Comparison of ENCODE assay signal across 1 cellular context in genomic region chr7:65002972-65003585, GRCh38.
A peak's percentile ranks its signal among the peaks of the same experiment; 100 is the strongest.
TF ChIP-seq lines count a peak whose summit lies in the region.

No MANE protein-coding gene starts in this region.

TF ChIP-seq in HepG2, 621 proteins besides CTCF, POLR2A, EP300 and RAD21 (continued from another document):
- no peak for TF ChIP-seq DRAP1 (CRISPR knock-in tag; IDR thresholded peaks at IDR 0.05)
- no peak for TF ChIP-seq ZNF589 (CRISPR knock-in tag; conservative IDR thresholded peaks at IDR 0.05)
- TF ChIP-seq THRA (CRISPR knock-in tag; IDR thresholded peaks at IDR 0.05; ENCODE audit: borderline replicate concordance), result 0 out of 2 replicates have a peak, but pooled peaks have one; percentile 19
- TF ChIP-seq SMAD9 (CRISPR knock-in tag; IDR thresholded peaks at IDR 0.05), result no peak
- 0 out of 2 replicates have a peak, but pooled peaks have one; percentile 20 for TF ChIP-seq HDAC2 (CRISPR knock-in tag; IDR thresholded peaks at IDR 0.05)
- no peak for TF ChIP-seq ZBTB49 (CRISPR knock-in tag; IDR thresholded peaks at IDR 0.05; ENCODE audit: borderline replicate concordance)
- TF ChIP-seq E2F1 (CRISPR knock-in tag; IDR thresholded peaks at IDR 0.05), result 0 out of 2 replicates have a peak, but pooled peaks have one; percentile 20
- TF ChIP-seq ZNF704 (CRISPR knock-in tag; IDR thresholded peaks at IDR 0.05; ENCODE audit: borderline replicate concordance), result no peak
- no peak for TF ChIP-seq YEATS4 (CRISPR knock-in tag; IDR thresholded peaks at IDR 0.05; ENCODE audit: borderline replicate concordance)
- TF ChIP-seq HIC2 (CRISPR knock-in tag; IDR thresholded peaks at IDR 0.05; ENCODE audit: low read depth), result no peak
- TF ChIP-seq KDM3A (CRISPR knock-in tag; IDR thresholded peaks at IDR 0.05; ENCODE audit: low read depth), result no peak
- TF ChIP-seq AFF4 (CRISPR knock-in tag; IDR thresholded peaks at IDR 0.05), result peak; percentile 83; the same call in 1 of the 2 replicates
- no peak for TF ChIP-seq ZNF281 (CRISPR knock-in tag; IDR thresholded peaks at IDR 0.05; ENCODE audit: borderline replicate concordance)
- TF ChIP-seq ZNF503 (CRISPR knock-in tag; IDR thresholded peaks at IDR 0.05), result peak; percentile 9; the same call in 1 of the 2 replicates
- TF ChIP-seq ZFP36L2 (CRISPR knock-in tag; IDR thresholded peaks at IDR 0.05), result no peak
- TF ChIP-seq BCL6 (CRISPR knock-in tag; IDR thresholded peaks at IDR 0.05), result peak; percentile 94
- no peak for TF ChIP-seq ZNF605 (CRISPR knock-in tag; IDR thresholded peaks at IDR 0.05)
- no peak for TF ChIP-seq GZF1 (CRISPR knock-in tag; IDR thresholded peaks at IDR 0.05)
- no peak for TF ChIP-seq PLSCR1 (CRISPR knock-in tag; IDR thresholded peaks at IDR 0.05; ENCODE audit: borderline replicate concordance)
- TF ChIP-seq ZNF121 (CRISPR knock-in tag; IDR thresholded peaks at IDR 0.05), result peak; percentile 81
- TF ChIP-seq ARID3A (IDR thresholded peaks at IDR 0.05; ENCODE audit: low read depth, low read length), result no peak
- no peak for TF ChIP-seq HNRNPH1 (optimal IDR thresholded peaks at IDR 0.05; ENCODE audit: low read depth, low read length)
- no peak for TF ChIP-seq SNAPC4 (CRISPR knock-in tag; IDR thresholded peaks at IDR 0.05)
